In the genomic region with DNA sequence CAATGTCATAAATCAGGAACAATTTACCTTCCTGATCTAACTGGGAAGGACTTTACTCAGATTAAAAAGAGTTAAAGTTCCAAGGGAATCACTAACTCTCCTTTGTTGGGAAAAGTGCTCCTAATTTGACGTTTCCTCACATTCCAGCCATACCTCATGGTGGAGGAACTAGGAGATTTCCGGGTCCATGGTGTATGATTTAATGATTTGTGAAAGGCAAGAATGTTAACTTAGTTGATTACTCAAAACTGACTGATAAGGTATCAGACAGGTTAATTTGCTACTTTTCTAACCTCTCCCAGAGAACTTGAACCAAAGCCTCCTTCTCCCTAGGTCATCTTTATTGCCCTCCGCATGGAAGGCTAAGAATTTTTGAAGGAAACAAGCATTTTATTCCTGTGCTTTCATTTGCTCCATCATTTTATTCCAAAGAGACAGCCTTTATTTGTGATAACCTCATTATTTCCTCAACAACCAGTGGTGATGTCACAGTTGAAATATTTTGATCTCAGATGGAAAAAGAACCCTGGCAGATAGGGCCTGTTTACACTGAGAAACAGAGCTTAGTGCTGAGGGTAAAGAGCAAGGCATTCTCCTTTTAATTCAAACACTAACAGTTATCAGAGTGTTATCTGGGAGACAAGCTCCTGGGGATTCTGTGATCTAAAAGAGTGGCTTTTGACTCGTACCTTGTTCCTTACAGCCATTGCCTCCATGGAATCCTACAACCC, we compare ENCODE assay signal across 21 cellular contexts. TPM values are rescaled to one million over a fixed set of nuclear protein-coding genes. Genes with fewer than 3 reads are reported as not detected.
A peak's percentile ranks its signal among the peaks of the same experiment; 100 is the strongest.
DNase-seq lines count a peak whose midpoint lies in the region; ATAC-seq and TF ChIP-seq lines count a peak whose summit lies in the region.
"Had no signal": no experiment of that assay in that cellular context is flagged by ENCODE, and none has a peak within 500 bp of the region (broad histone marks: within the 10 kb centered on the region; RNA-seq: fewer than 3 reads in every experiment).

No MANE protein-coding gene starts in this region.

- peaks cover 18% of the 10 kb centered on the region; the same call in 1 of the 2 replicates for H3K4me1 ChIP-seq in HUES6 (ENCODE audit: control insufficient read depth, insufficient read depth, low read length)

- H3K4me3 ChIP-seq in HUES6 (ENCODE audit: low read depth, low read length) = no peak overlapping the region
- H3K4me3 ChIP-seq in choroid plexus epithelial cell (ENCODE audit: low read depth, low read length) = no peak overlapping the region
- no peak overlapping the region for H3K4me3 ChIP-seq in retinal pigment epithelial cell (ENCODE audit: low read length)
- H3K4me3 ChIP-seq: left lung, SJCRH30, vagina had no signal

- H3K9me3 ChIP-seq in HUES6 (ENCODE audit: control insufficient read depth, insufficient read depth, low read depth, low read length) = no peaks in the 10 kb centered on the region
- H3K9me3 ChIP-seq: left lung, SJCRH30, vagina had no signal

- peak overlapping the region; percentile 29; the same call in 1 of the 2 replicates for H3K27ac ChIP-seq in HUES6 (ENCODE audit: low read depth, low read length)
- H3K27ac ChIP-seq: SJCRH30, vagina had no signal

- H3K27me3 ChIP-seq in HUES6 (ENCODE audit: control insufficient read depth, insufficient read depth, low read length) = no peaks in the 10 kb centered on the region
- H3K27me3 ChIP-seq: left lung, SJCRH30, vagina had no signal

- H3K9ac ChIP-seq in HUES6 (ENCODE audit: low read length) = peak overlapping the region; percentile 35

- ATAC-seq in GM21717 (IDR thresholded peaks at IDR 0.05; ENCODE audit: unreplicated experiment) = no peak
- ATAC-seq: activated naive CD8-positive, alpha-beta T cell treated with anti-CD3 and anti-CD28 coated beads, Interleukin-2, amount 50 U/mL, for 24 hours; effector memory CD8-positive, alpha-beta T cell; left lung had no signal

- TF ChIP-seq CTCF in choroid plexus epithelial cell (conservative IDR thresholded peaks at IDR 0.05; ENCODE audit: low read depth, low read length) (no peak), retinal pigment epithelial cell (conservative IDR thresholded peaks at IDR 0.05; ENCODE audit: low read depth, low read length) (no peak)

- H3K36me3 ChIP-seq in HUES6 (ENCODE audit: control insufficient read depth, insufficient read depth, low read length) = no peaks in the 10 kb centered on the region
- H3K36me3 ChIP-seq: left lung, SJCRH30, vagina had no signal

- DNase-seq in choroid plexus epithelial cell (ENCODE audit: low read depth) = peak; percentile 44
- DNase-seq in kidney tubule cell (ENCODE audit: low spot score) = peak; percentile 88
- peak; percentile 77 for DNase-seq in retinal pigment epithelial cell (ENCODE audit: low read depth)
- no peak for DNase-seq in retina
- no peak for DNase-seq in occipital lobe (lab: John Stamatoyannopoulos, UW)
- DNase-seq in 8988T = no peak
- DNase-seq: activated CD4-positive, CD25-positive, alpha-beta regulatory T cell treated with anti-CD3 and anti-CD28 coated beads, Interleukin-2, amount 50 U/mL, for 72 hours; activated naive CD8-positive, alpha-beta T cell treated with anti-CD3 and anti-CD28 coated beads, Interleukin-2, amount 50 U/mL, for 24 hours; caudate nucleus; COR-L47; effector memory CD8-positive, alpha-beta T cell; Kasumi-1; left lung; NCI-H1105; NCI-H2171; NCI-H774; OCI-M1; SJCRH30 had no signal

RNA-seq across cellular contexts. Expression of a gene that starts 57.5 kb away (rescaled TPM):
- total RNA-seq in occipital lobe = 5.3 TPM
- total RNA-seq: SJCRH30 had no signal

Comparison
In these comparisons a context has a peak if more than half of its experiments do, and no peak if none do; other contexts are left out.
1. DNase-seq: peak in choroid plexus epithelial cell (single experiment), kidney tubule cell (single experiment) and retinal pigment epithelial cell (single experiment); none in retina (single experiment), occipital lobe (single experiment) and 8988T (single experiment).